1 cellular context compared by ENCODE assay signal in genomic region chr7:149782682-149783345, GRCh38.
TF ChIP-seq lines count a peak whose summit lies in the region.

No MANE protein-coding gene starts in this region.

TF ChIP-seq in K562, 482 proteins besides CTCF, POLR2A, EP300 and RAD21:
- TF ChIP-seq MTA1 (IDR thresholded peaks at IDR 0.05; ENCODE audit: borderline replicate concordance) (no peak), RCOR1 (IDR thresholded peaks at IDR 0.05; ENCODE audit: borderline replicate concordance in 1 of 2, low read depth in 2 of 2, low read length in 2 of 2) (no peak), MYBL2 (IDR thresholded peaks at IDR 0.05; ENCODE audit: low read depth) (no peak), MYBL2 (CRISPR knock-in tag; IDR thresholded peaks at IDR 0.05; ENCODE audit: borderline replicate concordance) (0 out of 2 replicates have a peak, but pooled peaks have one; percentile 44), HNRNPLL (IDR thresholded peaks at IDR 0.05; ENCODE audit: low read depth, low read length, poor library complexity, severe bottlenecking) (peak; percentile 9), KLF16 (IDR thresholded peaks at IDR 0.05) (no peak), BRCA1 (IDR thresholded peaks at IDR 0.05) (no peak), BRCA1 (CRISPR knock-in tag; IDR thresholded peaks at IDR 0.05) (0 out of 2 replicates have a peak, but pooled peaks have one; percentile 64), IRF2 (CRISPR knock-in tag; IDR thresholded peaks at IDR 0.05) (0 out of 2 replicates have a peak, but pooled peaks have one; percentile 71), ZNF212 (CRISPR knock-in tag; IDR thresholded peaks at IDR 0.05) (no peak), ZNF282 (CRISPR knock-in tag; IDR thresholded peaks at IDR 0.05) (0 out of 2 replicates have a peak, but pooled peaks have one; percentile 63), TEAD4 (IDR thresholded peaks at IDR 0.05; ENCODE audit: low read length) (no peak), TEAD4 (CRISPR knock-in tag; IDR thresholded peaks at IDR 0.05; ENCODE audit: borderline replicate concordance) (0 out of 2 replicates have a peak, but pooled peaks have one; percentile 36)
